Comparison of ENCODE assay signal across 9 cellular contexts in genomic region chr15:55587321-55588069, GRCh38. TPM values are rescaled to one million over a fixed set of nuclear protein-coding genes. Genes with fewer than 3 reads are reported as not detected.
A peak's percentile ranks its signal among the peaks of the same experiment; 100 is the strongest.
DNase-seq lines count a peak whose midpoint lies in the region; TF ChIP-seq lines count a peak whose summit lies in the region.
"Had no signal": no experiment of that assay in that cellular context is flagged by ENCODE, and none has a peak within 500 bp of the region (broad histone marks: within the 10 kb centered on the region; RNA-seq: fewer than 3 reads in every experiment).

No MANE protein-coding gene starts in this region.

- TF ChIP-seq CTCF in HFF-Myc (IDR thresholded peaks at IDR 0.05; ENCODE audit: low read depth, low read length, missing control alignments) (no peak), liver (IDR thresholded peaks at IDR 0.05; ENCODE audit: low read depth, low read length, missing input control) (no peak), testis (IDR thresholded peaks at IDR 0.05) (no peak)

- H3K27me3 Mint-ChIP-seq in dendritic cell treated with granulocyte-macrophage colony-stimulating factor and Interleukin-4, amounts not matched to agents 40 ng/mL and 50 ng/mL, for 4 days, result peaks cover 54% of the 10 kb centered on the region

- no peaks in the 10 kb centered on the region for H3K36me3 ChIP-seq in liver (ENCODE audit: control insufficient read depth in 4 of 4, insufficient read depth in 3 of 4, low read depth in 1 of 4, low read length in 3 of 4)
- H3K36me3 ChIP-seq in testis (ENCODE audit: low read depth, missing control alignments), result no peaks in the 10 kb centered on the region

- H3K9me3 Mint-ChIP-seq in dendritic cell treated with granulocyte-macrophage colony-stimulating factor and Interleukin-4, amounts not matched to agents 40 ng/mL and 50 ng/mL, for 4 days, result no peaks in the 10 kb centered on the region
- H3K9me3 Mint-ChIP-seq: central memory CD8-positive, alpha-beta T cell had no signal

- H3K27ac ChIP-seq in liver (ENCODE audit: low read depth in 1 of 2, low read length in 2 of 2) (no peak overlapping the region), testis (peak overlapping the region; percentile 84 to 96)

- H3K4me1 ChIP-seq in liver (ENCODE audit: control insufficient read depth in 4 of 4, insufficient read depth in 4 of 4, low read length in 3 of 4), result peaks cover 5 to 10% (median 7%) of the 10 kb centered on the region in 4 donors
- H3K4me1 ChIP-seq in testis, result no peaks in the 10 kb centered on the region

- peaks cover 0 to 10% (median 0%) of the 10 kb centered on the region in 4 donors for H3K9me3 ChIP-seq in liver (ENCODE audit: control insufficient read depth in 4 of 4, low read length in 3 of 4)
- no peaks in the 10 kb centered on the region for H3K9me3 ChIP-seq in testis

- H3K27me3 ChIP-seq in liver (ENCODE audit: control insufficient read depth in 4 of 4, insufficient read depth in 4 of 4, low read length in 3 of 4) (peaks cover 0 to 34% (median 8%) of the 10 kb centered on the region in 4 donors), testis (no peaks in the 10 kb centered on the region)

- intact Hi-C loops in dendritic cell treated with granulocyte-macrophage colony-stimulating factor and Interleukin-4, amounts not matched to agents 40 ng/mL and 50 ng/mL, for 4 days (cut with micrococcal nuclease), result no loop called here
- intact Hi-C loops in testis (cut with DNase I; ENCODE audit: low total_unique reads), result no loop called here

- TF ChIP-seq POLR2A in testis (IDR thresholded peaks at IDR 0.05), result no peak

- peaks cover 6% of the 10 kb centered on the region for H3K4me1 Mint-ChIP-seq in dendritic cell treated with granulocyte-macrophage colony-stimulating factor and Interleukin-4, amounts not matched to agents 40 ng/mL and 50 ng/mL, for 4 days (ENCODE audit: low read depth)
- H3K4me1 Mint-ChIP-seq: central memory CD8-positive, alpha-beta T cell had no signal

- peak; percentile 2 for DNase-seq in DMS79 treated with DMSO at 0.1 percent for 48 hours (lab: John Stamatoyannopoulos, UW)
- no peak for DNase-seq in DMS79 (lab: John Stamatoyannopoulos, UW)
- no peak for DNase-seq in HFF-Myc (ENCODE audit: extremely low read depth, low read depth)
- DNase-seq in SK-N-DZ (ENCODE audit: low spot score), result peak; percentile 50
- peak; percentile 23 for DNase-seq in testis
- DNase-seq in NK-92 (lab: John Stamatoyannopoulos, UW; ENCODE audit: unreplicated experiment), result no peak

- 6% methylated on average over 65 of the region's 65 CpGs for WGBS in liver
- WGBS in testis, 2 donors, result 4 to 5% methylated on average over 38 to 65 of the region's 65 CpGs

- no peak for TF ChIP-seq RAD21 in liver (IDR thresholded peaks at IDR 0.05)

- H3K4me3 Mint-ChIP-seq in dendritic cell treated with granulocyte-macrophage colony-stimulating factor and Interleukin-4, amounts not matched to agents 40 ng/mL and 50 ng/mL, for 4 days, result peak overlapping the region; percentile 75
- H3K4me3 Mint-ChIP-seq: central memory CD8-positive, alpha-beta T cell had no signal

- H3K4me3 ChIP-seq in HFF-Myc (replicated peaks; ENCODE audit: low read depth, low read length) (peak overlapping the region; percentile 54), liver (ENCODE audit: low read depth in 1 of 3, low read length in 3 of 3) (peak overlapping the region in 2 of 3 donors; percentile 43 to 66), testis (peak overlapping the region; percentile 68 to 70)

- no peak overlapping the region for H3K27ac Mint-ChIP-seq in dendritic cell treated with granulocyte-macrophage colony-stimulating factor and Interleukin-4, amounts not matched to agents 40 ng/mL and 50 ng/mL, for 4 days

- no peaks in the 10 kb centered on the region for H3K36me3 Mint-ChIP-seq in dendritic cell treated with granulocyte-macrophage colony-stimulating factor and Interleukin-4, amounts not matched to agents 40 ng/mL and 50 ng/mL, for 4 days (ENCODE audit: low read depth)

- no peak overlapping the region for H3K9ac ChIP-seq in liver (ENCODE audit: low read depth in 1 of 2, low read length in 2 of 2)

TF ChIP-seq in liver, 16 proteins besides CTCF, POLR2A, EP300 and RAD21:
- TF ChIP-seq REST (IDR thresholded peaks at IDR 0.05), result no peak
- TF ChIP-seq ZBTB33 (IDR thresholded peaks at IDR 0.05), result no peak
- no peak for TF ChIP-seq FOXA1 (IDR thresholded peaks at IDR 0.05)
- no peak for TF ChIP-seq GABPA (IDR thresholded peaks at IDR 0.05 in 1 of 2, conservative IDR thresholded peaks at IDR 0.05 in 1 of 2)
- TF ChIP-seq NR2F2 (IDR thresholded peaks at IDR 0.05), result no peak
- TF ChIP-seq JUND (IDR thresholded peaks at IDR 0.05), result no peak
- TF ChIP-seq FOXA2 (IDR thresholded peaks at IDR 0.05), result no peak
- TF ChIP-seq YY1 (IDR thresholded peaks at IDR 0.05), result no peak
- no peak for TF ChIP-seq TAF1 (conservative IDR thresholded peaks at IDR 0.05)
- TF ChIP-seq MAX (IDR thresholded peaks at IDR 0.05), result no peak
- TF ChIP-seq RXRA (IDR thresholded peaks at IDR 0.05), result no peak
- no peak for TF ChIP-seq HNF4A (conservative IDR thresholded peaks at IDR 0.05)
- TF ChIP-seq EGR1 (IDR thresholded peaks at IDR 0.05; ENCODE audit: low read depth in 2 of 2), result no peak
- TF ChIP-seq SP1 (IDR thresholded peaks at IDR 0.05), result no peak
- TF ChIP-seq HNF4G (IDR thresholded peaks at IDR 0.05), result no peak
- TF ChIP-seq ATF3 (IDR thresholded peaks at IDR 0.05), result no peak
TF ChIP-seq in liver: peak in this region for 0.

RNA-seq across cellular contexts. Expression of gene PYGO1, which starts 0.7 kb away (rescaled TPM):
- polyA plus RNA-seq in SK-N-DZ (2014; cell fraction: cytosol; rRNA removed), result 11.3 and 12.0 TPM in 2 replicates
- 9.5 and 9.8 TPM in 2 replicates for polyA plus RNA-seq in SK-N-DZ (2014; cell fraction: nucleus; rRNA removed)
- total RNA-seq in liver (1 to 10 TPM in 1 of 2 donors, under 1 TPM in 1; 0.25 to 2.9 TPM), testis (1 to 10 TPM; 8.5 to 8.6 TPM)
- polyA plus RNA-seq in liver (under 1 TPM; 0.07 TPM), testis (ENCODE audit: insufficient read depth, low read depth, low replicate concordance) (5.4 TPM)

Comparison
In these comparisons a context has a peak if more than half of its experiments do, and no peak if none do; other contexts are left out.
1. DNase-seq: peak in DMS79 treated with DMSO at 0.1 percent for 48 hours (single experiment), SK-N-DZ (single experiment) and testis (single experiment); none in DMS79 (single experiment), HFF-Myc (single experiment) and NK-92 (single experiment).
2. H3K27ac ChIP-seq: peak in testis (2 of 2); none in liver (0 of 2).
3. Peak in every context shown above with its lines, with median percentiles within 50 percentile points of each other: H3K4me3 ChIP-seq.